In the genomic region with DNA sequence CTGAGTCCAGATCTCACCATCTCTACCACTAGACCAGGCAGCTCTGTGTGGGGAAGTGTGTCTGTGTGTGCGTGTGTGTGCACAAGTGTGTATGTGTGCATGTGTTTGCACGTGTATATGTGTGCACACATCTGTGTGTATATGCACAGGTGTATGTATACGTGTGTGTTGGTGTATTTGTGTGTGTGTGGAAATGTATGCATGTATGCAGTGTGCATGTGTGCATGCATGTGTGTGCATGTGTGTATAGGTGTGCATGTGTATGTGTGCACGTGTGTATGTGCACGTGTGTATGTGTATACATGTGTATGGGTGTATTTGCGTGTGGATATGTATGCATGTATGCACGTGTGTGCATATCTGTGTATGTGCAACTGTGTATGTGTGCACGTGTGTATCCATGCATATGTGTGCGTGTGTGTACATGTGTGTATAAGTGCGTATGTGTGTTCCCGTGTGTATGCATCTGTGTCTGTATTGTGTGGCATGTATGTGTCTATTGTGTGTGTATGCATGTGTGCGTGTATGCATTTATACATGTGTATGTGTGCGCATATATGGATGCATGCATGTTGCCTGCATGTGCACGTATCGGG, we compare ENCODE assay signal across 1 cellular context.
TF ChIP-seq lines count a peak whose summit lies in the region.

No MANE protein-coding gene starts in this region.

TF ChIP-seq in K562, 482 proteins besides CTCF, POLR2A, EP300 and RAD21:
- TF ChIP-seq HOXB6 (CRISPR knock-in tag; IDR thresholded peaks at IDR 0.05; ENCODE audit: borderline replicate concordance), result no peak
- TF ChIP-seq NR4A1 (CRISPR knock-in tag; IDR thresholded peaks at IDR 0.05), result no peak
- TF ChIP-seq NR4A1 (tag; IDR thresholded peaks at IDR 0.05), result no peak
- TF ChIP-seq, protein P1, sequence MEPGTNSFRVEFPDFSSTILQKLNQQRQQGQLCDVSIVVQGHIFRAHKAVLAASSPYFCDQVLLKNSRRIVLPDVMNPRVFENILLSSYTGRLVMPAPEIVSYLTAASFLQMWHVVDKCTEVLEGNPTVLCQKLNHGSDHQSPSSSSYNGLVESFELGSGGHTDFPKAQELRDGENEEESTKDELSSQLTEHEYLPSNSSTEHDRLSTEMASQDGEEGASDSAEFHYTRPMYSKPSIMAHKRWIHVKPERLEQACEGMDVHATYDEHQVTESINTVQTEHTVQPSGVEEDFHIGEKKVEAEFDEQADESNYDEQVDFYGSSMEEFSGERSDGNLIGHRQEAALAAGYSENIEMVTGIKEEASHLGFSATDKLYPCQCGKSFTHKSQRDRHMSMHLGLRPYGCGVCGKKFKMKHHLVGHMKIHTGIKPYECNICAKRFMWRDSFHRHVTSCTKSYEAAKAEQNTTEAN (CRISPR knock-in tag; IDR thresholded peaks at IDR 0.05), result peak; percentile 87; the same call in 1 of the 2 replicates
- TF ChIP-seq KDM1A (IDR thresholded peaks at IDR 0.05), result peak in 1 of 2 experiments; percentile 98; a peak in 2 of 4 replicates
- no peak for TF ChIP-seq ZFPM2 (CRISPR knock-in tag; IDR thresholded peaks at IDR 0.05)
- TF ChIP-seq, protein P2, sequence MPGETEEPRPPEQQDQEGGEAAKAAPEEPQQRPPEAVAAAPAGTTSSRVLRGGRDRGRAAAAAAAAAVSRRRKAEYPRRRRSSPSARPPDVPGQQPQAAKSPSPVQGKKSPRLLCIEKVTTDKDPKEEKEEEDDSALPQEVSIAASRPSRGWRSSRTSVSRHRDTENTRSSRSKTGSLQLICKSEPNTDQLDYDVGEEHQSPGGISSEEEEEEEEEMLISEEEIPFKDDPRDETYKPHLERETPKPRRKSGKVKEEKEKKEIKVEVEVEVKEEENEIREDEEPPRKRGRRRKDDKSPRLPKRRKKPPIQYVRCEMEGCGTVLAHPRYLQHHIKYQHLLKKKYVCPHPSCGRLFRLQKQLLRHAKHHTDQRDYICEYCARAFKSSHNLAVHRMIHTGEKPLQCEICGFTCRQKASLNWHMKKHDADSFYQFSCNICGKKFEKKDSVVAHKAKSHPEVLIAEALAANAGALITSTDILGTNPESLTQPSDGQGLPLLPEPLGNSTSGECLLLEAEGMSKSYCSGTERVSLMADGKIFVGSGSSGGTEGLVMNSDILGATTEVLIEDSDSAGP (CRISPR knock-in tag; IDR thresholded peaks at IDR 0.05), result 0 out of 2 replicates have a peak, but pooled peaks have one; percentile 19
- peak; percentile 19; the same call in 1 of the 2 replicates for TF ChIP-seq CBFA2T3 (IDR thresholded peaks at IDR 0.05)
- TF ChIP-seq PHF20 (IDR thresholded peaks at IDR 0.05; ENCODE audit: partially characterized antibody), result peak; percentile 66
